In genomic region chr1:9841460-9841859, GRCh38 we compare ENCODE assay signal across 15 cellular contexts.
"Had no signal": no experiment of that assay in that cellular context is flagged by ENCODE, and none has a peak within 500 bp of the region (broad histone marks: within the 10 kb centered on the region; RNA-seq: fewer than 3 reads in every experiment).

No MANE protein-coding gene starts in this region.

- H3K27ac ChIP-seq: cardiac muscle cell, right atrium auricular region, suprapubic skin had no signal

- H3K9me3 ChIP-seq: right atrium auricular region, suprapubic skin had no signal

- ATAC-seq: activated CD4-positive, CD25-positive, alpha-beta regulatory T cell treated with anti-CD3 and anti-CD28 coated beads, Interleukin-2, amount 50 U/mL, for 24 hours; effector memory CD8-positive, alpha-beta T cell; left cardiac atrium; stimulated activated naive CD8-positive, alpha-beta T cell treated with anti-CD3 and anti-CD28 coated beads, Interleukin-15, amount 100 ng/mL, for 72 hours had no signal

- H3K4me3 ChIP-seq: cardiac muscle cell, right atrium auricular region, suprapubic skin had no signal

- H3K27me3 ChIP-seq: cardiac muscle cell, right atrium auricular region, suprapubic skin had no signal

- H3K36me3 ChIP-seq: cardiac muscle cell, right atrium auricular region, suprapubic skin had no signal

- DNase-seq: activated CD4-positive, alpha-beta T cell treated with anti-CD3 and anti-CD28 coated beads, Interleukin-2, amount 50 U/mL, for 1 hour; activated CD8-positive, alpha-beta memory T cell treated with anti-CD3 and anti-CD28 coated beads, Interleukin-2, amount 50 U/mL, for 48 hours; activated gamma-delta T cell; activated T-cell treated with anti-CD3 and anti-CD28 coated beads, Interleukin-2, amount 50 U/mL, for 48 hours; effector memory CD8-positive, alpha-beta T cell; left cardiac atrium; mesendoderm; nucleus accumbens; stimulated activated naive CD8-positive, alpha-beta T cell treated with anti-CD3 and anti-CD28 coated beads, Interleukin-15, amount 100 ng/mL, for 72 hours; T1000; trophoblast cell had no signal
